ENCODE assay signal across 18 cellular contexts in genomic region chr1:208497866-208498541, GRCh38.
DNase-seq lines count a peak whose midpoint lies in the region; ATAC-seq, FAIRE-seq and TF ChIP-seq lines count a peak whose summit lies in the region.
"Had no signal": no experiment of that assay in that cellular context is flagged by ENCODE, and none has a peak within 500 bp of the region (broad histone marks: within the 10 kb centered on the region; RNA-seq: fewer than 3 reads in every experiment).

No MANE protein-coding gene starts in this region.

- H3K9ac ChIP-seq in liver (ENCODE audit: low read depth in 1 of 2, low read length in 2 of 2) (no peak overlapping the region), HepG2 (ENCODE audit: insufficient read depth, low read depth, low read length) (no peak overlapping the region)
- H3K9ac ChIP-seq: SK-N-SH had no signal

- TF ChIP-seq POLR2A in HepG2 (IDR thresholded peaks at IDR 0.05; ENCODE audit: insufficient read depth in 1 of 2, low read depth in 2 of 2, low read length in 2 of 2) (no peak), right lobe of liver (IDR thresholded peaks at IDR 0.05) (no peak)

- H2AFZ ChIP-seq in HepG2 (ENCODE audit: low read length): no peak overlapping the region

- H3K4me3 ChIP-seq in liver (ENCODE audit: low read depth in 1 of 3, low read length in 3 of 3) (no peak overlapping the region), HepG2 (replicated peaks in 1 of 3; ENCODE audit: insufficient read depth in 1 of 3, low read depth in 2 of 3, low read length in 3 of 3) (no peak overlapping the region), SJSA1 (no peak overlapping the region), right lobe of liver (no peak overlapping the region)
- H3K4me3 ChIP-seq: MG63 had no signal

- no peaks in the 10 kb centered on the region for H3K36me3 Mint-ChIP-seq in natural killer cell
- H3K36me3 Mint-ChIP-seq: CD4-positive, CD25-positive, alpha-beta regulatory T cell had no signal

- no peak overlapping the region for H3K4me3 Mint-ChIP-seq in natural killer cell
- H3K4me3 Mint-ChIP-seq: CD4-positive, CD25-positive, alpha-beta regulatory T cell had no signal

- H3K27ac ChIP-seq in liver (ENCODE audit: low read depth in 1 of 2, low read length in 2 of 2): no peak overlapping the region
- no peak overlapping the region for H3K27ac ChIP-seq in HepG2 (ENCODE audit: extremely low read length, insufficient read depth, low read length)
- peak overlapping the region; percentile 24; the same call in 1 of the 2 replicates for H3K27ac ChIP-seq in SJSA1
- no peak overlapping the region for H3K27ac ChIP-seq in right lobe of liver

- DNase-seq in HepG2 (ENCODE audit: low spot score): no peak
- DNase-seq in SJSA1 (ENCODE audit: low read depth in 1 of 2, low spot score in 2 of 2): peak in 1 of 2 experiments; percentile 52
- DNase-seq in right lobe of liver: no peak
- no peak for DNase-seq in KBM-7
- DNase-seq in NCI-H187 (lab: John Stamatoyannopoulos, UW): no peak
- no peak for DNase-seq in natural killer cell
- DNase-seq: Calu3; CD4-positive, CD25-positive, alpha-beta regulatory T cell; GOT3; MG63; NCI-H1105 treated with DMSO at 0.1 percent for 48 hours; NCI-H226; SK-N-SH had no signal

- POLR2A ChIA-PET in HepG2 (lab: Yijun Ruan, JAX): no interaction called here

- no peak for TF ChIP-seq CTCF in liver (IDR thresholded peaks at IDR 0.05; ENCODE audit: low read depth, low read length, missing input control)
- no peak for TF ChIP-seq CTCF in HepG2 (CRISPR knock-in tag; IDR thresholded peaks at IDR 0.05)
- TF ChIP-seq CTCF in right lobe of liver (IDR thresholded peaks at IDR 0.05): no peak
- no peak for TF ChIP-seq CTCF in natural killer cell (IDR thresholded peaks at IDR 0.05)

- CTCF ChIA-PET in HepG2 (lab: Yijun Ruan, JAX; ENCODE audit: low intra/inter-chr PET ratio, low total read pairs): no interaction called here

- peaks cover 3 to 6% of the 10 kb centered on the region in 2 donors for H3K27me3 Mint-ChIP-seq in natural killer cell (ENCODE audit: low read depth in 2 of 2)

- H3K4me1 ChIP-seq in liver (ENCODE audit: control insufficient read depth in 4 of 4, insufficient read depth in 4 of 4, low read length in 3 of 4): peaks cover 0 to 12% (median 0%) of the 10 kb centered on the region in 4 donors
- no peaks in the 10 kb centered on the region for H3K4me1 ChIP-seq in HepG2 (ENCODE audit: insufficient read depth, low read length)
- H3K4me1 ChIP-seq in SJSA1 (replicated peaks): peaks cover 30% of the 10 kb centered on the region
- peaks cover 0 to 4% (median 0%) of the 10 kb centered on the region in 4 donors for H3K4me1 ChIP-seq in right lobe of liver

- no peaks in the 10 kb centered on the region for H3K27me3 ChIP-seq in liver (ENCODE audit: control insufficient read depth in 4 of 4, insufficient read depth in 4 of 4, low read length in 3 of 4)
- no peaks in the 10 kb centered on the region for H3K27me3 ChIP-seq in HepG2 (ENCODE audit: control insufficient read depth in 1 of 2, insufficient read depth in 2 of 2, low read length in 2 of 2)
- no peaks in the 10 kb centered on the region; the same call in 1 of the 2 replicates for H3K27me3 ChIP-seq in SJSA1 (replicated peaks)
- no peaks in the 10 kb centered on the region for H3K27me3 ChIP-seq in right lobe of liver
- H3K27me3 ChIP-seq: MG63 had no signal

- H4K20me1 ChIP-seq in HepG2 (ENCODE audit: insufficient read depth, low read length): no peaks in the 10 kb centered on the region

- TF ChIP-seq EP300 in HepG2 (IDR thresholded peaks at IDR 0.05; ENCODE audit: low read depth in 2 of 2, low read length in 2 of 2) (no peak), HepG2 (CRISPR knock-in tag; IDR thresholded peaks at IDR 0.05; ENCODE audit: borderline replicate concordance) (no peak)

- no peaks in the 10 kb centered on the region for H3K36me3 ChIP-seq in liver (ENCODE audit: control insufficient read depth in 4 of 4, insufficient read depth in 3 of 4, low read depth in 1 of 4, low read length in 3 of 4)
- no peaks in the 10 kb centered on the region for H3K36me3 ChIP-seq in HepG2 (replicated peaks in 1 of 2; ENCODE audit: control insufficient read depth in 1 of 2, insufficient read depth in 2 of 2, low read length in 2 of 2)
- H3K36me3 ChIP-seq in SJSA1: no peaks in the 10 kb centered on the region
- H3K36me3 ChIP-seq in right lobe of liver: no peaks in the 10 kb centered on the region
- H3K36me3 ChIP-seq: MG63 had no signal

- H3K79me2 ChIP-seq in HepG2 (ENCODE audit: insufficient read depth, low read length): no peaks in the 10 kb centered on the region

- no peak overlapping the region for H3K4me2 ChIP-seq in HepG2 (ENCODE audit: low read depth, low read length)
- H3K4me2 ChIP-seq: SK-N-SH had no signal

- WGBS in liver: 81% methylated on average over 4 of the region's 4 CpGs
- WGBS in HepG2 (ENCODE audit: low lambda C conversion rate): 14% methylated on average over 4 of the region's 4 CpGs
- WGBS in right lobe of liver (ENCODE audit: insufficient coverage, low coverage, low lambda C conversion rate, missing lambda C conversion rate): 72% methylated on average over 4 of the region's 4 CpGs

- no peak for FAIRE-seq in HepG2 (lab: Jason Lieb, UNC)
- FAIRE-seq: HTR-8/SVneo had no signal

- H3K9me3 Mint-ChIP-seq in natural killer cell: peaks cover 3 to 4% of the 10 kb centered on the region in 2 donors

- BruUV-seq in HepG2 (replicated peaks; lab: Mats Ljungman, UMichigan): no TSS peak

- H3K27ac Mint-ChIP-seq in natural killer cell: no peak overlapping the region
- H3K27ac Mint-ChIP-seq: CD4-positive, CD25-positive, alpha-beta regulatory T cell had no signal

- in situ Hi-C loops in HepG2 (cut with HindIII; ENCODE audit: extremely low pct_ligation_motif_present, low pct_unique_long_range_greater_than_20kb) (no loop called here), KBM-7 (cut with MboI; ENCODE audit: low pct_unique_long_range_greater_than_20kb, low sequenced_read_pairs) (no loop called here)

- intact Hi-C loops in HepG2 (cut with micrococcal nuclease; ENCODE audit: unreplicated experiment) (no loop called here), right lobe of liver (cut with DNase I) (no loop called here), natural killer cell (cut with micrococcal nuclease) (no loop called here)

- ATAC-seq in HepG2 (no peak), right lobe of liver (peak; percentile 66 to 78 (median 72)), GM19397 (IDR thresholded peaks at IDR 0.05; ENCODE audit: unreplicated experiment) (no peak), natural killer cell (no peak)
- ATAC-seq: Panc1, Right ventricle myocardium inferior had no signal

- H3K9me3 ChIP-seq in liver (ENCODE audit: control insufficient read depth in 4 of 4, low read length in 3 of 4): no peaks in the 10 kb centered on the region
- no peaks in the 10 kb centered on the region for H3K9me3 ChIP-seq in HepG2 (ENCODE audit: low read length)
- no peaks in the 10 kb centered on the region for H3K9me3 ChIP-seq in SJSA1 (replicated peaks)
- H3K9me3 ChIP-seq in right lobe of liver: no peaks in the 10 kb centered on the region
- H3K9me3 ChIP-seq: MG63, SK-N-SH had no signal

- H3K4me1 Mint-ChIP-seq in natural killer cell: no peaks in the 10 kb centered on the region
- H3K4me1 Mint-ChIP-seq: CD4-positive, CD25-positive, alpha-beta regulatory T cell had no signal

- TF ChIP-seq RAD21 in liver (IDR thresholded peaks at IDR 0.05) (no peak), HepG2 (CRISPR knock-in tag; IDR thresholded peaks at IDR 0.05) (no peak)

TF ChIP-seq in liver, 16 proteins besides CTCF, POLR2A, EP300 and RAD21:
- TF ChIP-seq FOXA1 (IDR thresholded peaks at IDR 0.05): no peak
- TF ChIP-seq FOXA2 (IDR thresholded peaks at IDR 0.05): peak; percentile 35

TF ChIP-seq in HepG2, 621 proteins besides CTCF, POLR2A, EP300 and RAD21 (continues in another document):
- TF ChIP-seq CREM (IDR thresholded peaks at IDR 0.05) (no peak), CREM (CRISPR knock-in tag; IDR thresholded peaks at IDR 0.05) (no peak), ZNF335 (CRISPR knock-in tag; IDR thresholded peaks at IDR 0.05) (no peak), TRIM24 (CRISPR knock-in tag; IDR thresholded peaks at IDR 0.05) (no peak), HOXD1 (CRISPR knock-in tag; IDR thresholded peaks at IDR 0.05) (no peak), KLF12 (CRISPR knock-in tag; IDR thresholded peaks at IDR 0.05; ENCODE audit: borderline replicate concordance) (no peak), GRHL1 (CRISPR knock-in tag; conservative IDR thresholded peaks at IDR 0.05) (no peak), YEATS4 (CRISPR knock-in tag; IDR thresholded peaks at IDR 0.05; ENCODE audit: borderline replicate concordance) (no peak), ZNF839 (CRISPR knock-in tag; IDR thresholded peaks at IDR 0.05; ENCODE audit: borderline replicate concordance) (no peak), CCAR2 (optimal IDR thresholded peaks at IDR 0.05; ENCODE audit: low read depth, low read length) (no peak), ZNF274 (CRISPR knock-in tag; IDR thresholded peaks at IDR 0.05) (no peak), CHD4 (IDR thresholded peaks at IDR 0.05; ENCODE audit: borderline replicate concordance, low read length) (no peak)

Comparison
In these comparisons a context has a peak if more than half of its experiments do, and no peak if none do; other contexts are left out.
1. ATAC-seq: peak in right lobe of liver (4 of 4); none in HepG2 (single experiment), GM19397 (single experiment) and natural killer cell (0 of 3).